Comparison of ENCODE assay signal across 11 cellular contexts in genomic region chr2:62112192-62112591, GRCh38.
DNase-seq lines count a peak whose midpoint lies in the region; ATAC-seq and TF ChIP-seq lines count a peak whose summit lies in the region.
"Had no signal": no experiment of that assay in that cellular context is flagged by ENCODE, and none has a peak within 500 bp of the region (broad histone marks: within the 10 kb centered on the region; RNA-seq: fewer than 3 reads in every experiment).

No MANE protein-coding gene starts in this region.

- DNase-seq in EH (ENCODE audit: low read depth) (peak; percentile 58), SK-MEL-5 (ENCODE audit: low read depth, low spot score) (peak; percentile 89), fibroblast of the aortic adventitia (ENCODE audit: low read depth) (peak; percentile 25), D341Med (ENCODE audit: low spot score) (no peak), NCI-H2196 (lab: John Stamatoyannopoulos, UW; ENCODE audit: unreplicated experiment) (no peak), occipital lobe (lab: John Stamatoyannopoulos, UW) (no peak)
- DNase-seq: AML-193, kidney glomerular epithelial cell, T-helper 2 cell had no signal

- no peaks in the 10 kb centered on the region for H3K36me3 ChIP-seq in rectal smooth muscle tissue (ENCODE audit: control insufficient read depth, insufficient read depth, low read length)

- H3K9ac ChIP-seq in rectal smooth muscle tissue (ENCODE audit: low read length): no peak overlapping the region

- H3K27me3 ChIP-seq in rectal smooth muscle tissue (ENCODE audit: control insufficient read depth, insufficient read depth, low read length): no peaks in the 10 kb centered on the region

- peaks cover 10% of the 10 kb centered on the region for H3K4me1 ChIP-seq in rectal smooth muscle tissue (ENCODE audit: control insufficient read depth, insufficient read depth, low read length)

- in situ Hi-C loops in SK-MEL-5 (cut with HindIII; ENCODE audit: low pct_unique_long_range_greater_than_20kb, low sequenced_read_pairs): no loop called here

- no peak overlapping the region for H3K4me3 ChIP-seq in fibroblast of the aortic adventitia (ENCODE audit: low read depth, low read length)
- no peak overlapping the region for H3K4me3 ChIP-seq in rectal smooth muscle tissue (ENCODE audit: low read length)

- TF ChIP-seq CTCF in fibroblast of the aortic adventitia (IDR thresholded peaks at IDR 0.05; ENCODE audit: insufficient read depth, low read length): no peak

- ATAC-seq in GM21390 (IDR thresholded peaks at IDR 0.05; ENCODE audit: unreplicated experiment): no peak

- peak overlapping the region; percentile 65 for H3K27ac ChIP-seq in rectal smooth muscle tissue (ENCODE audit: low read depth, low read length)

Comparison
In these comparisons a context has a peak if more than half of its experiments do, and no peak if none do; other contexts are left out.
1. DNase-seq: peak in EH (single experiment), SK-MEL-5 (single experiment) and fibroblast of the aortic adventitia (single experiment); none in D341Med (single experiment), NCI-H2196 (single experiment) and occipital lobe (single experiment).